Comparison of ENCODE assay signal across 1 cellular context in the genomic region with DNA sequence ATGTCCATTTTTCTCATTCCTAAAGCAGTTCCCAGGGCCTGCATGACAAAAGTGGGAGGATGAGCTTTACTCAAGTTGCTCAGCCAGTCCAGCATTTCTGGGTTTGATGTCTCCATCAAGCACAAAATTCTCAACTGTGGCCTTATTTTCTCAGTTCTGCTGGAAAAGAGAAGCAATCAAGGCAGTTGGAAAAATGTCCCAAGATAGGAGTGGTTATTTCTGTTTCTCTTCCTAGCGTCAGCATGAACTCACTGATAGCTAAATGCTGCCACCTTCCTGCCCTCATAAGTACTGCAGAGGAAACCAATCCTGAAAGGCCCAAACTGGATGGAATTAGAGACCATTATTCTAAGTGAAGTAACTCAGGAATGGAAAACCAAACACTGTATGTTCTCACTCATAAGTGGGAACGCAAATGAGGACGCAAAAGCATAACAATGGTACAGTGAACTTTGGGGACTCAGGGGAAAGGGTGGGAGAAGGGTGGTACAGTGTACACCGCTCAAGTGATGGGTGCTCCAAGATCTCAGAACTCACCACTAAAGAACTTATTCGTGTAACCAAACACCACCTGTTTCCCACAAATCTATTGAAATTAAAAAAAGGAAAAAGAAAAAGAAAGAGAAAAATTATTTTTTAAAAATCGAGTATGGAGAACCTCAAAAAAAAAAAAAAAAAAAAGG.
TF ChIP-seq lines count a peak whose summit lies in the region.

No MANE protein-coding gene starts in this region.

TF ChIP-seq in HepG2, 621 proteins besides CTCF, POLR2A, EP300 and RAD21 (continued from another document and continues in another):
- TF ChIP-seq HDAC6 (IDR thresholded peaks at IDR 0.05; ENCODE audit: low read depth, low read length): no peak
- TF ChIP-seq, protein P1, sequence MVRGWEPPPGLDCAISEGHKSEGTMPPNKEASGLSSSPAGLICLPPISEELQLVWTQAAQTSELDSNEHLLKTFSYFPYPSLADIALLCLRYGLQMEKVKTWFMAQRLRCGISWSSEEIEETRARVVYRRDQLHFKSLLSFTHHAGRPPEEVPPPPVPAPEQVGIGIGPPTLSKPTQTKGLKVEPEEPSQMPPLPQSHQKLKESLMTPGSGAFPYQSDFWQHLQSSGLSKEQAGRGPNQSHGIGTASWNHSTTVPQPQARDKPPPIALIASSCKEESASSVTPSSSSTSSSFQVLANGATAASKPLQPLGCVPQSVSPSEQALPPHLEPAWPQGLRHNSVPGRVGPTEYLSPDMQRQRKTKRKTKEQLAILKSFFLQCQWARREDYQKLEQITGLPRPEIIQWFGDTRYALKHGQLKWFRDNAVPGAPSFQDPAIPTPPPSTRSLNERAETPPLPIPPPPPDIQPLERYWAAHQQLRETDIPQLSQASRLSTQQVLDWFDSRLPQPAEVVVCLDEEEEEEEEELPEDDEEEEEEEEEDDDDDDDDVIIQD (CRISPR knock-in tag; IDR thresholded peaks at IDR 0.05; ENCODE audit: low read depth): peak; percentile 50; the same call in 1 of the 2 replicates
- no peak for TF ChIP-seq RORA (CRISPR knock-in tag; IDR thresholded peaks at IDR 0.05)
- no peak for TF ChIP-seq ZNF891 (CRISPR knock-in tag; IDR thresholded peaks at IDR 0.05)
- no peak for TF ChIP-seq NAIF1 (CRISPR knock-in tag; IDR thresholded peaks at IDR 0.05; ENCODE audit: borderline replicate concordance)
- TF ChIP-seq MAFK (conservative IDR thresholded peaks at IDR 0.05 in 1 of 2, IDR thresholded peaks at IDR 0.05 in 1 of 2; ENCODE audit: low read length in 2 of 2): peak in 1 of 2 experiments; percentile 27; a peak in 1 of 4 replicates
- TF ChIP-seq, protein P2, sequence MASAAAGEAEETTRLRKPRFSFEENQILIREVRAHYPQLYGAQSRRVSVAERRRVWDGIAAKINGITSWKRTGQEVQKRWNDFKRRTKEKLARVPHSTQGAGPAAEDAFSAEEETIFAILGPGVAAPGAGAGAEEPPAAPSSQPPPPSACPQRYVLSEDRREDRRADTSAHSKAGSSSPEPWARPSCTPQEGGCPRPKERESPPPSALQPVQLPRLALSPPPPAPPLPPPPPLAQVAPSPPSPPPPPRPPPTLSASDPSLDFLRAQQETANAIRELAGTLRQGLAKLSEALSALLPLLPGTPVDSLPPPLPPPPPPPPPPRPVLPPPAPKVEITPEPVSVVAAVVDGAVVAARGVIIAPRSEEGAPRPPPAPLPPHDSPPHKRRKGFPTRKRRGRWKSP (CRISPR knock-in tag; IDR thresholded peaks at IDR 0.05): peak; percentile 37; the same call in 1 of the 2 replicates
- TF ChIP-seq IRF2 (CRISPR knock-in tag; IDR thresholded peaks at IDR 0.05): peak; percentile 38; the same call in 1 of the 2 replicates
- no peak for TF ChIP-seq ZNF569 (CRISPR knock-in tag; IDR thresholded peaks at IDR 0.05; ENCODE audit: borderline replicate concordance)
- TF ChIP-seq CBFB (CRISPR knock-in tag; IDR thresholded peaks at IDR 0.05): no peak
- TF ChIP-seq, protein P3, sequence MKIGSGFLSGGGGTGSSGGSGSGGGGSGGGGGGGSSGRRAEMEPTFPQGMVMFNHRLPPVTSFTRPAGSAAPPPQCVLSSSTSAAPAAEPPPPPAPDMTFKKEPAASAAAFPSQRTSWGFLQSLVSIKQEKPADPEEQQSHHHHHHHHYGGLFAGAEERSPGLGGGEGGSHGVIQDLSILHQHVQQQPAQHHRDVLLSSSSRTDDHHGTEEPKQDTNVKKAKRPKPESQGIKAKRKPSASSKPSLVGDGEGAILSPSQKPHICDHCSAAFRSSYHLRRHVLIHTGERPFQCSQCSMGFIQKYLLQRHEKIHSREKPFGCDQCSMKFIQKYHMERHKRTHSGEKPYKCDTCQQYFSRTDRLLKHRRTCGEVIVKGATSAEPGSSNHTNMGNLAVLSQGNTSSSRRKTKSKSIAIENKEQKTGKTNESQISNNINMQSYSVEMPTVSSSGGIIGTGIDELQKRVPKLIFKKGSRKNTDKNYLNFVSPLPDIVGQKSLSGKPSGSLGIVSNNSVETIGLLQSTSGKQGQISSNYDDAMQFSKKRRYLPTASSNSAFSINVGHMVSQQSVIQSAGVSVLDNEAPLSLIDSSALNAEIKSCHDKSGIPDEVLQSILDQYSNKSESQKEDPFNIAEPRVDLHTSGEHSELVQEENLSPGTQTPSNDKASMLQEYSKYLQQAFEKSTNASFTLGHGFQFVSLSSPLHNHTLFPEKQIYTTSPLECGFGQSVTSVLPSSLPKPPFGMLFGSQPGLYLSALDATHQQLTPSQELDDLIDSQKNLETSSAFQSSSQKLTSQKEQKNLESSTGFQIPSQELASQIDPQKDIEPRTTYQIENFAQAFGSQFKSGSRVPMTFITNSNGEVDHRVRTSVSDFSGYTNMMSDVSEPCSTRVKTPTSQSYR (CRISPR knock-in tag; IDR thresholded peaks at IDR 0.05; ENCODE audit: borderline replicate concordance): no peak
- TF ChIP-seq SMAD3 (CRISPR knock-in tag; IDR thresholded peaks at IDR 0.05): peak; percentile 76
- TF ChIP-seq SALL1 (CRISPR knock-in tag; IDR thresholded peaks at IDR 0.05): peak; percentile 44; the same call in 1 of the 2 replicates
- no peak for TF ChIP-seq ZFP37 (CRISPR knock-in tag; IDR thresholded peaks at IDR 0.05; ENCODE audit: borderline replicate concordance)
- TF ChIP-seq RXRB (CRISPR knock-in tag; IDR thresholded peaks at IDR 0.05; ENCODE audit: borderline replicate concordance): peak; percentile 48; the same call in 1 of the 2 replicates
- TF ChIP-seq STAG1 (CRISPR knock-in tag; IDR thresholded peaks at IDR 0.05): peak; percentile 97
- no peak for TF ChIP-seq ZSCAN29 (CRISPR knock-in tag; conservative IDR thresholded peaks at IDR 0.05)
- TF ChIP-seq RARA (CRISPR knock-in tag; IDR thresholded peaks at IDR 0.05): no peak
- TF ChIP-seq, protein P4, sequence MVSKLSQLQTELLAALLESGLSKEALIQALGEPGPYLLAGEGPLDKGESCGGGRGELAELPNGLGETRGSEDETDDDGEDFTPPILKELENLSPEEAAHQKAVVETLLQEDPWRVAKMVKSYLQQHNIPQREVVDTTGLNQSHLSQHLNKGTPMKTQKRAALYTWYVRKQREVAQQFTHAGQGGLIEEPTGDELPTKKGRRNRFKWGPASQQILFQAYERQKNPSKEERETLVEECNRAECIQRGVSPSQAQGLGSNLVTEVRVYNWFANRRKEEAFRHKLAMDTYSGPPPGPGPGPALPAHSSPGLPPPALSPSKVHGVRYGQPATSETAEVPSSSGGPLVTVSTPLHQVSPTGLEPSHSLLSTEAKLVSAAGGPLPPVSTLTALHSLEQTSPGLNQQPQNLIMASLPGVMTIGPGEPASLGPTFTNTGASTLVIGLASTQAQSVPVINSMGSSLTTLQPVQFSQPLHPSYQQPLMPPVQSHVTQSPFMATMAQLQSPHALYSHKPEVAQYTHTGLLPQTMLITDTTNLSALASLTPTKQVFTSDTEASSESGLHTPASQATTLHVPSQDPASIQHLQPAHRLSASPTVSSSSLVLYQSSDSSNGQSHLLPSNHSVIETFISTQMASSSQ (IDR thresholded peaks at IDR 0.05; ENCODE audit: low read depth): no peak
- TF ChIP-seq, protein P4 (CRISPR knock-in tag; IDR thresholded peaks at IDR 0.05; ENCODE audit: borderline replicate concordance): peak; percentile 37; the same call in 1 of the 2 replicates
- TF ChIP-seq, protein P5, sequence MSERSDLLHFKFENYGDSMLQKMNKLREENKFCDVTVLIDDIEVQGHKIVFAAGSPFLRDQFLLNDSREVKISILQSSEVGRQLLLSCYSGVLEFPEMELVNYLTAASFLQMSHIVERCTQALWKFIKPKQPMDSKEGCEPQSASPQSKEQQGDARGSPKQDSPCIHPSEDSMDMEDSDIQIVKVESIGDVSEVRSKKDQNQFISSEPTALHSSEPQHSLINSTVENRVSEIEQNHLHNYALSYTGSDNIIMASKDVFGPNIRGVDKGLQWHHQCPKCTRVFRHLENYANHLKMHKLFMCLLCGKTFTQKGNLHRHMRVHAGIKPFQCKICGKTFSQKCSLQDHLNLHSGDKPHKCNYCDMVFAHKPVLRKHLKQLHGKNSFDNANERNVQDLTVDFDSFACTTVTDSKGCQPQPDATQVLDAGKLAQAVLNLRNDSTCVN (CRISPR knock-in tag; IDR thresholded peaks at IDR 0.05; ENCODE audit: borderline replicate concordance): no peak
- TF ChIP-seq TAF15 (IDR thresholded peaks at IDR 0.05; ENCODE audit: low read depth, low read length, poor library complexity, severe bottlenecking): no peak
- TF ChIP-seq, protein P6, sequence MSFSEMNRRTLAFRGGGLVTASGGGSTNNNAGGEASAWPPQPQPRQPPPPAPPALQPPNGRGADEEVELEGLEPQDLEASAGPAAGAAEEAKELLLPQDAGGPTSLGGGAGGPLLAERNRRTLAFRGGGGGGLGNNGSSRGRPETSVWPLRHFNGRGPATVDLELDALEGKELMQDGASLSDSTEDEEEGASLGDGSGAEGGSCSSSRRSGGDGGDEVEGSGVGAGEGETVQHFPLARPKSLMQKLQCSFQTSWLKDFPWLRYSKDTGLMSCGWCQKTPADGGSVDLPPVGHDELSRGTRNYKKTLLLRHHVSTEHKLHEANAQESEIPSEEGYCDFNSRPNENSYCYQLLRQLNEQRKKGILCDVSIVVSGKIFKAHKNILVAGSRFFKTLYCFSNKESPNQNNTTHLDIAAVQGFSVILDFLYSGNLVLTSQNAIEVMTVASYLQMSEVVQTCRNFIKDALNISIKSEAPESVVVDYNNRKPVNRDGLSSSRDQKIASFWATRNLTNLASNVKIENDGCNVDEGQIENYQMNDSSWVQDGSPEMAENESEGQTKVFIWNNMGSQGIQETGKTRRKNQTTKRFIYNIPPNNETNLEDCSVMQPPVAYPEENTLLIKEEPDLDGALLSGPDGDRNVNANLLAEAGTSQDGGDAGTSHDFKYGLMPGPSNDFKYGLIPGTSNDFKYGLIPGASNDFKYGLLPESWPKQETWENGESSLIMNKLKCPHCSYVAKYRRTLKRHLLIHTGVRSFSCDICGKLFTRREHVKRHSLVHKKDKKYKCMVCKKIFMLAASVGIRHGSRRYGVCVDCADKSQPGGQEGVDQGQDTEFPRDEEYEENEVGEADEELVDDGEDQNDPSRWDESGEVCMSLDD (CRISPR knock-in tag; IDR thresholded peaks at IDR 0.05; ENCODE audit: borderline replicate concordance): no peak
- TF ChIP-seq, protein P7, sequence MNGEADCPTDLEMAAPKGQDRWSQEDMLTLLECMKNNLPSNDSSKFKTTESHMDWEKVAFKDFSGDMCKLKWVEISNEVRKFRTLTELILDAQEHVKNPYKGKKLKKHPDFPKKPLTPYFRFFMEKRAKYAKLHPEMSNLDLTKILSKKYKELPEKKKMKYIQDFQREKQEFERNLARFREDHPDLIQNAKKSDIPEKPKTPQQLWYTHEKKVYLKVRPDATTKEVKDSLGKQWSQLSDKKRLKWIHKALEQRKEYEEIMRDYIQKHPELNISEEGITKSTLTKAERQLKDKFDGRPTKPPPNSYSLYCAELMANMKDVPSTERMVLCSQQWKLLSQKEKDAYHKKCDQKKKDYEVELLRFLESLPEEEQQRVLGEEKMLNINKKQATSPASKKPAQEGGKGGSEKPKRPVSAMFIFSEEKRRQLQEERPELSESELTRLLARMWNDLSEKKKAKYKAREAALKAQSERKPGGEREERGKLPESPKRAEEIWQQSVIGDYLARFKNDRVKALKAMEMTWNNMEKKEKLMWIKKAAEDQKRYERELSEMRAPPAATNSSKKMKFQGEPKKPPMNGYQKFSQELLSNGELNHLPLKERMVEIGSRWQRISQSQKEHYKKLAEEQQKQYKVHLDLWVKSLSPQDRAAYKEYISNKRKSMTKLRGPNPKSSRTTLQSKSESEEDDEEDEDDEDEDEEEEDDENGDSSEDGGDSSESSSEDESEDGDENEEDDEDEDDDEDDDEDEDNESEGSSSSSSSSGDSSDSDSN (CRISPR knock-in tag; IDR thresholded peaks at IDR 0.05): no peak
- TF ChIP-seq SSRP1 (CRISPR knock-in tag; IDR thresholded peaks at IDR 0.05): 0 out of 2 replicates have a peak, but pooled peaks have one; percentile 74
- no peak for TF ChIP-seq ZNF7 (CRISPR knock-in tag; IDR thresholded peaks at IDR 0.05)
- no peak for TF ChIP-seq PCBP1 (IDR thresholded peaks at IDR 0.05; ENCODE audit: borderline replicate concordance, low read depth, low read length)
- no peak for TF ChIP-seq FOSL1 (CRISPR knock-in tag; IDR thresholded peaks at IDR 0.05; ENCODE audit: borderline replicate concordance)
- TF ChIP-seq, protein P8, sequence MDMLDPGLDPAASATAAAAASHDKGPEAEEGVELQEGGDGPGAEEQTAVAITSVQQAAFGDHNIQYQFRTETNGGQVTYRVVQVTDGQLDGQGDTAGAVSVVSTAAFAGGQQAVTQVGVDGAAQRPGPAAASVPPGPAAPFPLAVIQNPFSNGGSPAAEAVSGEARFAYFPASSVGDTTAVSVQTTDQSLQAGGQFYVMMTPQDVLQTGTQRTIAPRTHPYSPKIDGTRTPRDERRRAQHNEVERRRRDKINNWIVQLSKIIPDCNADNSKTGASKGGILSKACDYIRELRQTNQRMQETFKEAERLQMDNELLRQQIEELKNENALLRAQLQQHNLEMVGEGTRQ (IDR thresholded peaks at IDR 0.05; ENCODE audit: low read depth, low read length): no peak
- TF ChIP-seq, protein P8 (CRISPR knock-in tag; IDR thresholded peaks at IDR 0.05; ENCODE audit: borderline replicate concordance): no peak
- no peak for TF ChIP-seq YEATS4 (CRISPR knock-in tag; IDR thresholded peaks at IDR 0.05; ENCODE audit: borderline replicate concordance)
- TF ChIP-seq MAFF (IDR thresholded peaks at IDR 0.05; ENCODE audit: low read depth, low read length): peak; percentile 55; the same call in 1 of the 2 replicates
- TF ChIP-seq, protein P9, sequence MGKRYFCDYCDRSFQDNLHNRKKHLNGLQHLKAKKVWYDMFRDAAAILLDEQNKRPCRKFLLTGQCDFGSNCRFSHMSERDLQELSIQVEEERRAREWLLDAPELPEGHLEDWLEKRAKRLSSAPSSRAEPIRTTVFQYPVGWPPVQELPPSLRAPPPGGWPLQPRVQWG (CRISPR knock-in tag; IDR thresholded peaks at IDR 0.05; ENCODE audit: borderline replicate concordance, low read depth): no peak
- 0 out of 2 replicates have a peak, but pooled peaks have one; percentile 57 for TF ChIP-seq ZNF331 (CRISPR knock-in tag; IDR thresholded peaks at IDR 0.05)
- no peak for TF ChIP-seq ZBTB7B (CRISPR knock-in tag; IDR thresholded peaks at IDR 0.05)
- peak; percentile 84 for TF ChIP-seq ZMYM4 (CRISPR knock-in tag; IDR thresholded peaks at IDR 0.05)
- no peak for TF ChIP-seq ZNF224 (CRISPR knock-in tag; IDR thresholded peaks at IDR 0.05)
- TF ChIP-seq HDAC2 (CRISPR knock-in tag; IDR thresholded peaks at IDR 0.05): 0 out of 2 replicates have a peak, but pooled peaks have one; percentile 16
- no peak for TF ChIP-seq ZNF703 (CRISPR knock-in tag; IDR thresholded peaks at IDR 0.05; ENCODE audit: borderline replicate concordance)
